34 cellular contexts compared by ENCODE assay signal in the genomic region with DNA sequence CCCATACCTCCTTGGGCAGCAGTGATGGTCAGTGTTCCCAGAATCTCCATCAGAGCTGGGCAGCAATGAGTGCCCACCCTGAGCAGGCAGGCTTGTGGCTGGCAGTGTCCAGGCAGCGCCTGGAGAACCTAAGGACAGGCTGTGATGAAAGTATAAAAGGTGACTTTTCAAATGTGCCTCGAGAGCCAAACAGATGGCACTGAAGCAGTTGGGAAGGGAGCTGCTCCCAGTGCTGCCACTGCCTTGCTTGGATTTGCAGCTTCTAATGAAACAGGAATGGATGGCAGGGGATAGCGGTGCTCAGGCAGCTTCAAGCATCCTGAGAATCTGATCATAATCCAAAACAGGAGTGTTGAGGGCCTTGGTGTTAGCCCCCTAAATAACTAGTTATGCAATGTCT.
"Had no signal": no experiment of that assay in that cellular context is flagged by ENCODE, and none has a peak within 500 bp of the region (broad histone marks: within the 10 kb centered on the region; RNA-seq: fewer than 3 reads in every experiment).

No MANE protein-coding gene starts in this region.

- H3K27ac ChIP-seq: adrenal gland, breast epithelium, KMS-11, Peyer's patch, WERI-Rb-1 had no signal

- H3K4me1 Mint-ChIP-seq: activated CD4-positive, alpha-beta memory T cell treated with anti-CD3 and anti-CD28 coated beads, Interleukin-2, amount 10 ng/mL, durations not matched to agents 7 days and 5 days; activated CD8-positive, alpha-beta memory T cell treated with anti-CD3 and anti-CD28 coated beads, Interleukin-2, amount 10 ng/mL, durations not matched to agents 7 days and 5 days had no signal

- H3K4me1 ChIP-seq: adrenal gland, breast epithelium, Peyer's patch had no signal

- H3K9me3 ChIP-seq: adrenal gland, body of pancreas, breast epithelium, Peyer's patch had no signal

- H3K9ac ChIP-seq: KMS-11 had no signal

- H3K36me3 ChIP-seq: adrenal gland, breast epithelium, Peyer's patch, WERI-Rb-1 had no signal

- DNase-seq: activated CD4-positive, alpha-beta memory T cell treated with anti-CD3 and anti-CD28 coated beads, Interleukin-2, amount 10 ng/mL, durations not matched to agents 7 days and 5 days; activated CD4-positive, alpha-beta T cell treated with anti-CD3 and anti-CD28 coated beads for 1 hour; activated CD4-positive, alpha-beta T cell treated with anti-CD3 and anti-CD28 coated beads for 48 hours; activated CD4-positive, CD25-positive, alpha-beta regulatory T cell; activated CD8-positive, alpha-beta memory T cell treated with anti-CD3 and anti-CD28 coated beads for 24 hours; activated CD8-positive, alpha-beta memory T cell treated with anti-CD3 and anti-CD28 coated beads, Interleukin-2, amount 10 ng/mL, durations not matched to agents 7 days and 5 days; activated CD8-positive, alpha-beta memory T cell treated with anti-CD3 and anti-CD28 coated beads, Interleukin-2, amount 50 U/mL, for 48 hours; activated gamma-delta T cell; activated naive CD4-positive, alpha-beta T cell treated with Interleukin-2 at 50 U/mL for 16 hours; activated T-cell treated with anti-CD3 and anti-CD28 coated beads, Interleukin-2, amount 50 U/mL, for 1 hour; MM.1S; MV-4-11; NCI-H1092; NCI-H1436 treated with DMSO at 0.1 percent for 48 hours; NCI-H187; NCI-H2029 treated with DMSO at 0.1 percent for 48 hours; NCI-H2107; NCI-H226; NCI-H446 treated with DMSO at 0.1 percent for 48 hours; NCI-H774; PC-3; Peyer's patch; RPMI8226; SIG-M5; T1000 had no signal

- H3K4me3 Mint-ChIP-seq: activated CD4-positive, alpha-beta memory T cell treated with anti-CD3 and anti-CD28 coated beads, Interleukin-2, amount 10 ng/mL, durations not matched to agents 7 days and 5 days; activated CD8-positive, alpha-beta memory T cell treated with anti-CD3 and anti-CD28 coated beads, Interleukin-2, amount 10 ng/mL, durations not matched to agents 7 days and 5 days; activated naive CD4-positive, alpha-beta T cell treated with anti-CD3 and anti-CD28 coated beads, Interleukin-2, amount 50 U/mL, for 24 hours had no signal

- H3K27ac Mint-ChIP-seq: activated CD4-positive, alpha-beta memory T cell treated with anti-CD3 and anti-CD28 coated beads, Interleukin-2, amount 10 ng/mL, durations not matched to agents 7 days and 5 days; activated CD8-positive, alpha-beta memory T cell treated with anti-CD3 and anti-CD28 coated beads, Interleukin-2, amount 10 ng/mL, durations not matched to agents 7 days and 5 days; activated naive CD4-positive, alpha-beta T cell treated with anti-CD3 and anti-CD28 coated beads, Interleukin-2, amount 50 U/mL, for 24 hours; activated T-helper 2 cell treated with anti-CD3 and anti-CD28 coated beads, Interferon-gamma antibody, Interleukin-2, Interleukin-4, amounts not matched to agents 10 μg/mL and 5 μg/mL and 100 μg/mL, durations not matched to agents 14 hours and 24 hours and 36 hours had no signal

- H3K4me2 ChIP-seq: KMS-11 had no signal

- FAIRE-seq: astrocyte had no signal

- H3K4me3 ChIP-seq: adrenal gland, body of pancreas, breast epithelium, Peyer's patch had no signal

- H3K9me3 Mint-ChIP-seq: activated T-helper 2 cell treated with anti-CD3 and anti-CD28 coated beads, Interferon-gamma antibody, Interleukin-2, Interleukin-4, amounts not matched to agents 10 μg/mL and 5 μg/mL and 100 μg/mL, durations not matched to agents 14 hours and 24 hours and 36 hours had no signal

- ATAC-seq: activated CD8-positive, alpha-beta memory T cell treated with anti-CD3 and anti-CD28 coated beads, Interleukin-2, amount 10 ng/mL, durations not matched to agents 7 days and 5 days; PC-3; Right ventricle myocardium inferior had no signal

- H3K27me3 ChIP-seq: adrenal gland, body of pancreas, breast epithelium, Peyer's patch had no signal

- H3K27me3 Mint-ChIP-seq: activated CD4-positive, alpha-beta memory T cell treated with anti-CD3 and anti-CD28 coated beads, Interleukin-2, amount 10 ng/mL, durations not matched to agents 7 days and 5 days; activated CD8-positive, alpha-beta memory T cell treated with anti-CD3 and anti-CD28 coated beads, Interleukin-2, amount 10 ng/mL, durations not matched to agents 7 days and 5 days; activated naive CD4-positive, alpha-beta T cell treated with anti-CD3 and anti-CD28 coated beads, Interleukin-2, amount 50 U/mL, for 24 hours had no signal
